In genomic region chr17:67221062-67221998, GRCh38 we compare ENCODE assay signal across 8 cellular contexts. TPM values are rescaled to one million over a fixed set of nuclear protein-coding genes. Genes with fewer than 3 reads are reported as not detected.
DNase-seq lines count a peak whose midpoint lies in the region; ATAC-seq and TF ChIP-seq lines count a peak whose summit lies in the region.

No MANE protein-coding gene starts in this region.

- TF ChIP-seq CTCF in BJ (IDR thresholded peaks at IDR 0.05; ENCODE audit: insufficient read depth, low read depth, low read length) (peak; percentile 56), GM20000 (IDR thresholded peaks at IDR 0.05; ENCODE audit: extremely low read depth, missing control alignments) (no peak), Panc1 (IDR thresholded peaks at IDR 0.05) (peak; percentile 72)

- intact Hi-C loops in Panc1 (cut with micrococcal nuclease; ENCODE audit: unreplicated experiment): no loop called here

- no peak overlapping the region for H3K27ac ChIP-seq in Panc1 (ENCODE audit: low read length)

- CTCF ChIA-PET in BJ (lab: Yijun Ruan, JAX) (interaction anchor here (0.6 to 5.1 kb wide), 7 partner anchors 10 to 479 kb away, joined by 3 to 28 read pairs (median 4); no protein-coding TSS in a partner anchor), Panc1 (lab: Charles Lee) (interaction anchor here (0.6 to 0.8 kb wide), 4 partner anchors 18 to 117 kb away, joined by 3 to 7 read pairs (median 6); no protein-coding TSS in a partner anchor)

- peak; percentile 84 for ATAC-seq in Panc1
- ATAC-seq in HG02642 (IDR thresholded peaks at IDR 0.05; ENCODE audit: poor library complexity, unreplicated experiment): no peak
- no peak for ATAC-seq in HG03565 (IDR thresholded peaks at IDR 0.05; ENCODE audit: unreplicated experiment)

- H3K27me3 ChIP-seq in BJ (ENCODE audit: control insufficient read depth, insufficient read depth, low read length) (no peaks in the 10 kb centered on the region), Panc1 (ENCODE audit: control insufficient read depth, insufficient read depth, low read length) (no peaks in the 10 kb centered on the region)

- in situ Hi-C loops in Panc1 (cut with HindIII; ENCODE audit: low pct_unique_long_range_greater_than_20kb, low sequenced_read_pairs): no loop called here

- no TSS peak for BruUV-seq in Panc1 (replicated peaks; lab: Mats Ljungman, UMichigan)

- H3K9me3 ChIP-seq in Panc1 (ENCODE audit: control insufficient read depth, insufficient read depth, low read depth, low read length): no peaks in the 10 kb centered on the region

- H3K4me3 ChIP-seq in BJ (ENCODE audit: low read depth, low read length) (no peak overlapping the region), Panc1 (ENCODE audit: low read depth in 2 of 2, low read length in 2 of 2) (no peak overlapping the region)

- no peaks in the 10 kb centered on the region for H3K4me1 ChIP-seq in Panc1 (ENCODE audit: control insufficient read depth, insufficient read depth, low read length)

- POLR2A ChIA-PET in BJ (lab: Charles Lee): interaction anchor here (0.6 kb wide), 1 partner anchor 9 kb away, joined by 3 read pairs; no protein-coding TSS in a partner anchor
- POLR2A ChIA-PET in Panc1 (lab: Charles Lee): no interaction called here

- peaks cover 4% of the 10 kb centered on the region for H3K36me3 ChIP-seq in BJ (ENCODE audit: control insufficient read depth, insufficient read depth, low read length)
- H3K36me3 ChIP-seq in Panc1 (ENCODE audit: control insufficient read depth, insufficient read depth, low read length): no peaks in the 10 kb centered on the region; the same call in 1 of the 2 replicates

- DNase-seq in BJ (ENCODE audit: low read depth) (no peak), GM20000 (ENCODE audit: low spot score) (peak; percentile 37), Panc1 (ENCODE audit: low read depth, low spot score) (no peak), dermis blood vessel endothelial cell (peak; percentile 69), myocyte (ENCODE audit: low read depth) (peak; percentile 61)
- no peak for DNase-seq in activated T-cell treated with anti-CD3 and anti-CD28 coated beads, Interleukin-2, amount 50 U/mL, for 1 hour

RNA-seq across cellular contexts. Expression of gene HELZ, which starts 23.7 kb away (rescaled TPM):
- 8.4 and 15.1 TPM in 2 replicates for polyA plus RNA-seq in BJ (2011; rRNA removed)
- polyA minus RNA-seq in BJ (2011; rRNA and poly(A)+ RNA removed): 28.0 and 28.8 TPM in 2 replicates
- total RNA-seq in Panc1 (2021; ENCODE audit: unreplicated experiment): 15.0 TPM
- polyA plus RNA-seq in Panc1 (2012; ENCODE audit: insufficient read length): 2.9 TPM
- 73.9 and 79.2 TPM in 2 replicates for total RNA-seq in dermis blood vessel endothelial cell
- 41.9 and 43.7 TPM in 2 replicates for total RNA-seq in myocyte
- 6.3 TPM for polyA plus RNA-seq in myocyte (2012)

Comparison
In these comparisons a context has a peak if more than half of its experiments do, and no peak if none do; other contexts are left out.
1. DNase-seq: peak in GM20000 (single experiment), dermis blood vessel endothelial cell (single experiment) and myocyte (single experiment); none in BJ (single experiment), Panc1 (single experiment) and activated T-cell treated with anti-CD3 and anti-CD28 coated beads, Interleukin-2, amount 50 U/mL, for 1 hour (single experiment).